25 cellular contexts compared by ENCODE assay signal in genomic region chr12:131913666-131914065, GRCh38.
"Had no signal": no experiment of that assay in that cellular context is flagged by ENCODE, and none has a peak within 500 bp of the region (broad histone marks: within the 10 kb centered on the region; RNA-seq: fewer than 3 reads in every experiment).

No MANE protein-coding gene starts in this region.

- H3K4me1 ChIP-seq: colonic mucosa had no signal

- H3K4me3 ChIP-seq: adrenal gland, body of pancreas, colonic mucosa, esophagus squamous epithelium had no signal

- H3K9me3 ChIP-seq: adrenal gland, body of pancreas, colonic mucosa, esophagus squamous epithelium had no signal

- DNase-seq: activated CD4-positive, alpha-beta memory T cell treated with anti-CD3 and anti-CD28 coated beads for 36 hours; activated CD4-positive, alpha-beta T cell treated with anti-CD3 and anti-CD28 coated beads for 36 hours; activated CD4-positive, alpha-beta T cell treated with anti-CD3 and anti-CD28 coated beads, Interleukin-2, amount 10 ng/mL, durations not matched to agents 24 days and 14 days; activated CD4-positive, CD25-positive, alpha-beta regulatory T cell; activated CD4-positive, CD25-positive, alpha-beta regulatory T cell treated with anti-CD3 and anti-CD28 coated beads, Interleukin-2, amount 50 U/mL, for 72 hours; activated CD8-positive, alpha-beta memory T cell treated with anti-CD3 and anti-CD28 coated beads, Interleukin-2, amount 10 ng/mL, durations not matched to agents 7 days and 5 days; activated CD8-positive, alpha-beta memory T cell treated with anti-CD3 and anti-CD28 coated beads, Interleukin-2, amount 50 U/mL, for 4 hours; activated CD8-positive, alpha-beta T cell treated with anti-CD3 and anti-CD28 coated beads, Interleukin-2, amount 10 ng/mL, durations not matched to agents 7 days and 5 days; activated effector memory CD4-positive, alpha-beta T cell treated with anti-CD3 and anti-CD28 coated beads, Interleukin-2, amount 50 U/mL, for 16 hours; activated naive CD4-positive, alpha-beta T cell treated with anti-CD3 and anti-CD28 coated beads for 36 hours; activated naive CD8-positive, alpha-beta T cell treated with anti-CD3 and anti-CD28 coated beads for 36 hours; activated naive CD8-positive, alpha-beta T cell treated with anti-CD3 and anti-CD28 coated beads, Interleukin-2, amount 50 U/mL, for 24 hours; activated T-cell treated with anti-CD3 and anti-CD28 coated beads, Interleukin-2, amount 50 U/mL, for 1 hour; activated T-cell treated with anti-CD3 and anti-CD28 coated beads, Interleukin-2, amount 50 U/mL, for 48 hours; amygdala; aorta; central memory CD4-positive, alpha-beta T cell; cerebellar nuclear complex; colonic mucosa; effector CD8-positive, alpha-beta T cell; esophagus squamous epithelium; foreskin melanocyte; T-helper 2 cell had no signal

- ATAC-seq: activated CD4-positive, alpha-beta T cell treated with anti-CD3 and anti-CD28 coated beads for 36 hours; activated CD8-positive, alpha-beta memory T cell treated with anti-CD3 and anti-CD28 coated beads, Interleukin-2, amount 10 ng/mL, durations not matched to agents 7 days and 5 days; activated CD8-positive, alpha-beta T cell treated with anti-CD3 and anti-CD28 coated beads, Interleukin-2, amount 10 ng/mL, durations not matched to agents 7 days and 5 days; activated naive CD8-positive, alpha-beta T cell treated with anti-CD3 and anti-CD28 coated beads, Interleukin-2, amount 50 U/mL, for 24 hours had no signal

- H3K36me3 ChIP-seq: colonic mucosa had no signal

- H3K27me3 ChIP-seq: adrenal gland, body of pancreas, colonic mucosa, esophagus squamous epithelium had no signal
